ENCODE assay signal across 23 cellular contexts in genomic region chr1:213541641-213542040, GRCh38.
"Had no signal": no experiment of that assay in that cellular context is flagged by ENCODE, and none has a peak within 500 bp of the region (broad histone marks: within the 10 kb centered on the region; RNA-seq: fewer than 3 reads in every experiment).

No MANE protein-coding gene starts in this region.

- H3K4me1 Mint-ChIP-seq: endodermal cell; memory B cell; natural killer cell; stimulated activated naive CD8-positive, alpha-beta T cell treated with anti-CD3 and anti-CD28 coated beads, Interleukin-15, amount 100 ng/mL, for 72 hours had no signal

- DNase-seq: effector CD8-positive, alpha-beta T cell; endodermal cell; foreskin fibroblast; gastrocnemius medialis; head of caudate nucleus; natural killer cell; occipital lobe; pancreas; right lobe of liver; small intestine; stimulated activated CD4-positive, alpha-beta T cell treated with anti-CD3 and anti-CD28 coated beads, Interleukin-15, amount 100 ng/mL, for 24 hours; stimulated activated CD4-positive, alpha-beta T cell treated with anti-CD3 and anti-CD28 coated beads, Interleukin-2, amount 100 ng/mL, for 48 hours; stimulated activated naive CD4-positive, alpha-beta T cell; stimulated activated naive CD8-positive, alpha-beta T cell treated with anti-CD3 and anti-CD28 coated beads, Interleukin-15, amount 100 ng/mL, for 72 hours; transverse colon; upper lobe of right lung had no signal

- H3K36me3 ChIP-seq: gastrocnemius medialis, pancreas, right lobe of liver, suprapubic skin, transverse colon, upper lobe of right lung, vagina had no signal

- H3K9me3 Mint-ChIP-seq: dendritic cell treated with granulocyte-macrophage colony-stimulating factor and Interleukin-4, amounts not matched to agents 40 ng/mL and 50 ng/mL, for 4 days; endodermal cell; memory B cell; stimulated activated naive CD8-positive, alpha-beta T cell treated with anti-CD3 and anti-CD28 coated beads, Interleukin-15, amount 100 ng/mL, for 72 hours had no signal

- H3K4me3 ChIP-seq: gastrocnemius medialis, lung, pancreas, right lobe of liver, suprapubic skin, transverse colon, upper lobe of right lung, vagina had no signal

- ATAC-seq: esophagus mucosa; gastrocnemius medialis; natural killer cell; pancreas; right lobe of liver; stimulated activated naive CD8-positive, alpha-beta T cell treated with anti-CD3 and anti-CD28 coated beads, Interleukin-15, amount 100 ng/mL, for 72 hours; upper lobe of right lung had no signal

- H3K4me1 ChIP-seq: gastrocnemius medialis, pancreas, suprapubic skin, transverse colon, upper lobe of right lung, vagina had no signal

- H3K27ac Mint-ChIP-seq: dendritic cell treated with granulocyte-macrophage colony-stimulating factor and Interleukin-4, amounts not matched to agents 40 ng/mL and 50 ng/mL, for 4 days; endodermal cell; memory B cell; natural killer cell; stimulated activated naive CD8-positive, alpha-beta T cell treated with anti-CD3 and anti-CD28 coated beads, Interleukin-15, amount 100 ng/mL, for 72 hours had no signal

- H3K9me3 ChIP-seq: gastrocnemius medialis, pancreas, right lobe of liver, suprapubic skin, transverse colon, upper lobe of right lung, vagina had no signal

- H3K36me3 Mint-ChIP-seq: memory B cell, natural killer cell had no signal

- H3K4me3 Mint-ChIP-seq: dendritic cell treated with granulocyte-macrophage colony-stimulating factor and Interleukin-4, amounts not matched to agents 40 ng/mL and 50 ng/mL, for 4 days; endodermal cell; memory B cell; natural killer cell; stimulated activated naive CD8-positive, alpha-beta T cell treated with anti-CD3 and anti-CD28 coated beads, Interleukin-15, amount 100 ng/mL, for 72 hours had no signal

- H3K27me3 ChIP-seq: gastrocnemius medialis, pancreas, right lobe of liver, transverse colon, upper lobe of right lung, vagina had no signal

- H3K27ac ChIP-seq: epithelial cell of prostate, gastrocnemius medialis, pancreas, right lobe of liver, suprapubic skin, transverse colon, upper lobe of right lung, vagina had no signal
